29 cellular contexts compared by ENCODE assay signal in genomic region chr5:65553941-65554340, GRCh38.
"Had no signal": no experiment of that assay in that cellular context is flagged by ENCODE, and none has a peak within 500 bp of the region (broad histone marks: within the 10 kb centered on the region; RNA-seq: fewer than 3 reads in every experiment).

No MANE protein-coding gene starts in this region.

- H3K27me3 Mint-ChIP-seq: activated CD4-positive, alpha-beta memory T cell treated with anti-CD3 and anti-CD28 coated beads, Interleukin-2, amount 10 ng/mL, durations not matched to agents 7 days and 5 days; activated CD8-positive, alpha-beta memory T cell treated with anti-CD3 and anti-CD28 coated beads, Interleukin-2, amount 10 ng/mL, durations not matched to agents 7 days and 5 days; activated naive CD4-positive, alpha-beta T cell treated with anti-CD3 and anti-CD28 coated beads, Interleukin-2, amount 50 U/mL, for 24 hours; activated naive CD8-positive, alpha-beta T cell treated with anti-CD3 and anti-CD28 coated beads, Interleukin-2, amount 10 ng/mL, durations not matched to agents 7 days and 5 days; central memory CD8-positive, alpha-beta T cell had no signal

- ATAC-seq: activated CD8-positive, alpha-beta memory T cell treated with anti-CD3 and anti-CD28 coated beads, Interleukin-2, amount 10 ng/mL, durations not matched to agents 7 days and 5 days; PC-3 had no signal

- H3K4me3 Mint-ChIP-seq: activated CD4-positive, alpha-beta memory T cell treated with anti-CD3 and anti-CD28 coated beads, Interleukin-2, amount 10 ng/mL, durations not matched to agents 7 days and 5 days; activated CD8-positive, alpha-beta memory T cell treated with anti-CD3 and anti-CD28 coated beads, Interleukin-2, amount 10 ng/mL, durations not matched to agents 7 days and 5 days; activated naive CD4-positive, alpha-beta T cell treated with anti-CD3 and anti-CD28 coated beads, Interleukin-2, amount 50 U/mL, for 24 hours; activated naive CD8-positive, alpha-beta T cell treated with anti-CD3 and anti-CD28 coated beads, Interleukin-2, amount 10 ng/mL, durations not matched to agents 7 days and 5 days; central memory CD8-positive, alpha-beta T cell had no signal

- H3K9me3 Mint-ChIP-seq: activated CD4-positive, alpha-beta memory T cell treated with anti-CD3 and anti-CD28 coated beads, Interleukin-2, amount 10 ng/mL, durations not matched to agents 7 days and 5 days; activated naive CD4-positive, alpha-beta T cell treated with anti-CD3 and anti-CD28 coated beads, Interleukin-2, amount 50 U/mL, for 24 hours; activated naive CD8-positive, alpha-beta T cell treated with anti-CD3 and anti-CD28 coated beads, Interleukin-2, amount 10 ng/mL, durations not matched to agents 7 days and 5 days; activated T-helper 2 cell treated with anti-CD3 and anti-CD28 coated beads, Interferon-gamma antibody, Interleukin-2, Interleukin-4, amounts not matched to agents 10 μg/mL and 5 μg/mL and 100 μg/mL, durations not matched to agents 14 hours and 24 hours and 36 hours; central memory CD8-positive, alpha-beta T cell had no signal

- H3K4me1 Mint-ChIP-seq: activated naive CD4-positive, alpha-beta T cell treated with anti-CD3 and anti-CD28 coated beads, Interleukin-2, amount 50 U/mL, for 24 hours; central memory CD8-positive, alpha-beta T cell had no signal

- DNase-seq: activated CD4-positive, alpha-beta memory T cell treated with anti-CD3 and anti-CD28 coated beads, Interleukin-2, amount 10 ng/mL, durations not matched to agents 7 days and 5 days; activated CD4-positive, alpha-beta T cell treated with anti-CD3 and anti-CD28 coated beads for 1 hour; activated CD4-positive, alpha-beta T cell treated with anti-CD3 and anti-CD28 coated beads for 48 hours; activated CD4-positive, CD25-positive, alpha-beta regulatory T cell; activated CD8-positive, alpha-beta memory T cell treated with anti-CD3 and anti-CD28 coated beads for 24 hours; activated CD8-positive, alpha-beta memory T cell treated with anti-CD3 and anti-CD28 coated beads, Interleukin-2, amount 10 ng/mL, durations not matched to agents 7 days and 5 days; activated CD8-positive, alpha-beta memory T cell treated with anti-CD3 and anti-CD28 coated beads, Interleukin-2, amount 50 U/mL, for 48 hours; activated gamma-delta T cell; activated naive CD4-positive, alpha-beta T cell treated with Interleukin-2 at 50 U/mL for 16 hours; activated naive CD8-positive, alpha-beta T cell treated with anti-CD3 and anti-CD28 coated beads, Interleukin-2, amount 10 ng/mL, durations not matched to agents 7 days and 5 days; amygdala; NCI-H1092 treated with DMSO at 0.1 percent for 48 hours; NCI-H1417; NCI-H1694; NCI-H1930; NCI-H2081 treated with DMSO at 0.1 percent for 48 hours; NCI-H446; NCI-H524; NK-92 treated with Interleukin-12 subunit alpha and Interleukin-12 subunit beta, amount 100 ng/mL, for 24 hours; PC-3; Peyer's patch; RPMI8226; SHP77 treated with DMSO at 0.1 percent for 48 hours; SK-N-SH; T1000; WERI-Rb-1 had no signal

- H3K27ac Mint-ChIP-seq: activated CD4-positive, alpha-beta memory T cell treated with anti-CD3 and anti-CD28 coated beads, Interleukin-2, amount 10 ng/mL, durations not matched to agents 7 days and 5 days; activated CD8-positive, alpha-beta memory T cell treated with anti-CD3 and anti-CD28 coated beads, Interleukin-2, amount 10 ng/mL, durations not matched to agents 7 days and 5 days; activated naive CD4-positive, alpha-beta T cell treated with anti-CD3 and anti-CD28 coated beads, Interleukin-2, amount 50 U/mL, for 24 hours; activated naive CD8-positive, alpha-beta T cell treated with anti-CD3 and anti-CD28 coated beads, Interleukin-2, amount 10 ng/mL, durations not matched to agents 7 days and 5 days; activated T-helper 2 cell treated with anti-CD3 and anti-CD28 coated beads, Interferon-gamma antibody, Interleukin-2, Interleukin-4, amounts not matched to agents 10 μg/mL and 5 μg/mL and 100 μg/mL, durations not matched to agents 14 hours and 24 hours and 36 hours had no signal
